ENCODE assay signal across 12 cellular contexts in genomic region chr6:115545410-115545986, GRCh38.
DNase-seq lines count a peak whose midpoint lies in the region; ATAC-seq and TF ChIP-seq lines count a peak whose summit lies in the region.
"Had no signal": no experiment of that assay in that cellular context is flagged by ENCODE, and none has a peak within 500 bp of the region (broad histone marks: within the 10 kb centered on the region; RNA-seq: fewer than 3 reads in every experiment).

No MANE protein-coding gene starts in this region.

- POLR2A ChIA-PET in HEK293 (lab: Yijun Ruan, JAX): no interaction called here

- H3K27ac ChIP-seq in HEK293 (ENCODE audit: extremely low read depth, low read depth, low read length): no peak overlapping the region
- no peak overlapping the region for H3K27ac ChIP-seq in SJCRH30
- H3K27ac ChIP-seq in right cardiac atrium (ENCODE audit: low read length): no peak overlapping the region
- H3K27ac ChIP-seq in testis: no peak overlapping the region

- peak; percentile 75 for TF ChIP-seq CTCF in HEK293 (tag by site-specific recombination; IDR thresholded peaks at IDR 0.05)
- TF ChIP-seq CTCF in testis (IDR thresholded peaks at IDR 0.05): peak in 2 of 3 experiments; percentile 18 to 29

- DNase-seq in SJCRH30 (peak; percentile 26 to 28), right cardiac atrium (peak in 2 of 3 donors; percentile 11 to 57), testis (peak; percentile 30), medulla oblongata (ENCODE audit: extremely low spot score) (no peak), NCI-H524 treated with DMSO at 0.1 percent for 48 hours (lab: John Stamatoyannopoulos, UW) (no peak), DMS114 treated with DMSO at 0.1 percent for 48 hours (lab: John Stamatoyannopoulos, UW; ENCODE audit: unreplicated experiment) (no peak)
- DNase-seq: activated CD8-positive, alpha-beta T cell treated with anti-CD3 and anti-CD28 coated beads for 36 hours; MG63; NCI-H526 treated with DMSO at 0.1 percent for 48 hours had no signal

- H3K27me3 ChIP-seq in SJCRH30: no peaks in the 10 kb centered on the region
- H3K27me3 ChIP-seq in right cardiac atrium (ENCODE audit: control insufficient read depth, insufficient read depth): no peaks in the 10 kb centered on the region
- no peaks in the 10 kb centered on the region for H3K27me3 ChIP-seq in testis
- H3K27me3 ChIP-seq: MG63 had no signal

- no peak for TF ChIP-seq POLR2A in testis (IDR thresholded peaks at IDR 0.05)

- H3K36me3 ChIP-seq in HEK293 (ENCODE audit: control insufficient read depth in 2 of 2, insufficient read depth in 1 of 2, low read length in 2 of 2) (no peaks in the 10 kb centered on the region), SJCRH30 (no peaks in the 10 kb centered on the region), testis (ENCODE audit: low read depth, missing control alignments) (no peaks in the 10 kb centered on the region)
- H3K36me3 ChIP-seq: MG63 had no signal

- H3K4me3 ChIP-seq in HEK293 (ENCODE audit: low read depth, low read length) (no peak overlapping the region), SJCRH30 (peak overlapping the region; percentile 17; the same call in 1 of the 2 replicates), right cardiac atrium (ENCODE audit: low read length) (no peak overlapping the region), testis (no peak overlapping the region)
- H3K4me3 ChIP-seq: lung, MG63 had no signal

- intact Hi-C loops in right cardiac atrium (cut with DNase I) (no loop called here), testis (cut with DNase I; ENCODE audit: low total_unique reads) (no loop called here)

- CTCF ChIA-PET in HEK293 (lab: Yijun Ruan, JAX): interaction anchor here (0.6 to 0.8 kb wide), 6 partner anchors 12 to 775 kb away, joined by 3 to 5 read pairs (median 4); no protein-coding TSS in a partner anchor

- H3K9me3 ChIP-seq in HEK293 (ENCODE audit: control insufficient read depth, insufficient read depth, low read depth, low read length): no peaks in the 10 kb centered on the region
- 0 out of 2 replicates have a peak, but pooled peaks cover 2% of the 10 kb centered on the region for H3K9me3 ChIP-seq in SJCRH30 (replicated peaks)
- no peaks in the 10 kb centered on the region for H3K9me3 ChIP-seq in right cardiac atrium (ENCODE audit: control insufficient read depth, low read length)
- H3K9me3 ChIP-seq in testis: no peaks in the 10 kb centered on the region
- H3K9me3 ChIP-seq: MG63 had no signal

- peak; percentile 67 to 77 for ATAC-seq in right cardiac atrium
- ATAC-seq: activated CD8-positive, alpha-beta T cell treated with anti-CD3 and anti-CD28 coated beads for 36 hours; activated naive CD4-positive, alpha-beta T cell treated with anti-CD3 and anti-CD28 coated beads, Interleukin-2, amount 50 U/mL, for 72 hours had no signal

- WGBS in right cardiac atrium: 54% methylated on average over 9 of the region's 9 CpGs
- WGBS in testis, 2 donors: 30 to 65% methylated on average over 9 of the region's 9 CpGs

- H3K4me1 ChIP-seq in HEK293 (ENCODE audit: control insufficient read depth, insufficient read depth, low read length) (no peaks in the 10 kb centered on the region), SJCRH30 (no peaks in the 10 kb centered on the region), right cardiac atrium (ENCODE audit: control insufficient read depth, insufficient read depth, low read length) (no peaks in the 10 kb centered on the region), testis (no peaks in the 10 kb centered on the region)

TF ChIP-seq in HEK293, 187 proteins besides CTCF, POLR2A, EP300 and RAD21:
- TF ChIP-seq ZNF394 (tag by site-specific recombination; IDR thresholded peaks at IDR 0.05; ENCODE audit: borderline replicate concordance) (peak; percentile 22; the same call in 1 of the 2 replicates), ZNF654 (tag by site-specific recombination; IDR thresholded peaks at IDR 0.05; ENCODE audit: low read depth) (peak; percentile 82), ZBTB17 (tag by site-specific recombination; IDR thresholded peaks at IDR 0.05) (0 out of 2 replicates have a peak, but pooled peaks have one; percentile 45), ZNF561 (tag by site-specific recombination; IDR thresholded peaks at IDR 0.05; ENCODE audit: borderline replicate concordance) (peak; percentile 50; the same call in 1 of the 2 replicates), REST (tag by site-specific recombination; IDR thresholded peaks at IDR 0.05) (no peak)
- TF ChIP-seq, protein P1, sequence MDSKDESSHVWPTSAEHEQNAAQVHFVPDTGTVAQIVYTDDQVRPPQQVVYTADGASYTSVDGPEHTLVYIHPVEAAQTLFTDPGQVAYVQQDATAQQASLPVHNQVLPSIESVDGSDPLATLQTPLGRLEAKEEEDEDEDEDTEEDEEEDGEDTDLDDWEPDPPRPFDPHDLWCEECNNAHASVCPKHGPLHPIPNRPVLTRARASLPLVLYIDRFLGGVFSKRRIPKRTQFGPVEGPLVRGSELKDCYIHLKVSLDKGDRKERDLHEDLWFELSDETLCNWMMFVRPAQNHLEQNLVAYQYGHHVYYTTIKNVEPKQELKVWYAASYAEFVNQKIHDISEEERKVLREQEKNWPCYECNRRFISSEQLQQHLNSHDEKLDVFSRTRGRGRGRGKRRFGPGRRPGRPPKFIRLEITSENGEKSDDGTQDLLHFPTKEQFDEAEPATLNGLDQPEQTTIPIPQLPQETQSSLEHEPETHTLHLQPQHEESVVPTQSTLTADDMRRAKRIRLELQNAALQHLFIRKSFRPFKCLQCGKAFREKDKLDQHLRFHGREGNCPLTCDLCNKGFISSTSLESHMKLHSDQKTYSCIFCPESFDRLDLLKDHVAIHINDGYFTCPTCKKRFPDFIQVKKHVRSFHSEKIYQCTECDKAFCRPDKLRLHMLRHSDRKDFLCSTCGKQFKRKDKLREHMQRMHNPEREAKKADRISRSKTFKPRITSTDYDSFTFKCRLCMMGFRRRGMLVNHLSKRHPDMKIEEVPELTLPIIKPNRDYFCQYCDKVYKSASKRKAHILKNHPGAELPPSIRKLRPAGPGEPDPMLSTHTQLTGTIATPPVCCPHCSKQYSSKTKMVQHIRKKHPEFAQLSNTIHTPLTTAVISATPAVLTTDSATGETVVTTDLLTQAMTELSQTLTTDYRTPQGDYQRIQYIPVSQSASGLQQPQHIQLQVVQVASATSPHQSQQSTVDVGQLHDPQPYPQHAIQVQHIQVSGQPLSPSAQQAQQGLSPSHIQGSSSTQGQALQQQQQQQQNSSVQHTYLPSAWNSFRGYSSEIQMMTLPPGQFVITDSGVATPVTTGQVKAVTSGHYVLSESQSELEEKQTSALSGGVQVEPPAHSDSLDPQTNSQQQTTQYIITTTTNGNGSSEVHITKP (tag by site-specific recombination; IDR thresholded peaks at IDR 0.05): peak; percentile 60
TF ChIP-seq in HEK293: peak in this region for 5.

Comparison
In these comparisons a context has a peak if more than half of its experiments do, and no peak if none do; other contexts are left out.
1. DNase-seq: peak in SJCRH30 (2 of 2), right cardiac atrium (2 of 3) and testis (single experiment); none in medulla oblongata (single experiment), NCI-H524 treated with DMSO at 0.1 percent for 48 hours (single experiment) and DMS114 treated with DMSO at 0.1 percent for 48 hours (single experiment).